Comparison of ENCODE assay signal across 9 cellular contexts in genomic region chr4:5399790-5400421, GRCh38.
DNase-seq lines count a peak whose midpoint lies in the region; ATAC-seq and TF ChIP-seq lines count a peak whose summit lies in the region.
"Had no signal": no experiment of that assay in that cellular context is flagged by ENCODE, and none has a peak within 500 bp of the region (broad histone marks: within the 10 kb centered on the region; RNA-seq: fewer than 3 reads in every experiment).

No MANE protein-coding gene starts in this region.

- H2AFZ ChIP-seq in neural cell (ENCODE audit: low read depth, low read length): no peak overlapping the region

- no peak overlapping the region for H3K4me2 ChIP-seq in neural cell (ENCODE audit: low read length)

- no peaks in the 10 kb centered on the region for H3K79me2 ChIP-seq in neural cell (replicated peaks; ENCODE audit: insufficient read depth, low read length)

- no peaks in the 10 kb centered on the region for H3K36me3 ChIP-seq in neural cell (ENCODE audit: insufficient read depth, low read length)

- no peaks in the 10 kb centered on the region for H3K4me1 ChIP-seq in right cardiac atrium (ENCODE audit: control insufficient read depth, insufficient read depth, low read length)

- no peaks in the 10 kb centered on the region for H3K9me2 ChIP-seq in neural cell (ENCODE audit: insufficient read depth, low read length)

- DNase-seq in GM03348 (ENCODE audit: low spot score): peak; percentile 57
- no peak for DNase-seq in LNCaP clone FGC (ENCODE audit: low read depth)
- peak; percentile 50 to 53 for DNase-seq in cardiac fibroblast (ENCODE audit: low read depth in 2 of 2)
- DNase-seq in stimulated activated CD4-positive, alpha-beta T cell treated with anti-CD3 and anti-CD28 coated beads, Interleukin-4, amount 100 ng/mL, for 4 hours: no peak
- no peak for DNase-seq in activated CD4-positive, CD25-positive, alpha-beta regulatory T cell treated with anti-CD3 and anti-CD28 coated beads, Interleukin-2, amount 50 U/mL, for 72 hours
- no peak for DNase-seq in right cardiac atrium
- no peak for DNase-seq in sciatic nerve (ENCODE audit: low spot score)
- DNase-seq: activated naive CD8-positive, alpha-beta T cell treated with anti-CD3 and anti-CD28 coated beads, Interleukin-2, amount 10 ng/mL, durations not matched to agents 7 days and 5 days had no signal

- H3K9me3 ChIP-seq in neural cell (ENCODE audit: low read length) (no peaks in the 10 kb centered on the region), right cardiac atrium (ENCODE audit: control insufficient read depth, low read length) (peaks cover 2% of the 10 kb centered on the region)

- H3K27me3 ChIP-seq in neural cell (ENCODE audit: insufficient read depth, low read depth, low read length): no peaks in the 10 kb centered on the region
- H3K27me3 ChIP-seq in right cardiac atrium (ENCODE audit: control insufficient read depth, insufficient read depth): no peaks in the 10 kb centered on the region

- no peak overlapping the region for H3K9ac ChIP-seq in neural cell (ENCODE audit: low read length)

- TF ChIP-seq EP300 in neural cell (conservative IDR thresholded peaks at IDR 0.05; ENCODE audit: poor library complexity, severe bottlenecking): no peak

- no peaks in the 10 kb centered on the region for H3F3A ChIP-seq in neural cell (ENCODE audit: insufficient read depth, low read length, poor library complexity, severe bottlenecking)

- H3K27ac ChIP-seq in neural cell (ENCODE audit: low read length) (no peak overlapping the region), right cardiac atrium (ENCODE audit: low read length) (no peak overlapping the region)

- 50% methylated on average over 8 of the region's 8 CpGs for WGBS in right cardiac atrium

- peak; percentile 59 for TF ChIP-seq RAD21 in neural cell (conservative IDR thresholded peaks at IDR 0.05)

- no peak for ATAC-seq in right cardiac atrium
- ATAC-seq in sciatic nerve: no peak

- no peaks in the 10 kb centered on the region for H4K20me1 ChIP-seq in neural cell (ENCODE audit: insufficient read depth)

- H3K4me3 ChIP-seq in LNCaP clone FGC (ENCODE audit: low read depth, low read length) (no peak overlapping the region), cardiac fibroblast (replicated peaks in 1 of 2; ENCODE audit: low read depth in 2 of 2, low read length in 2 of 2) (no peak overlapping the region), neural cell (ENCODE audit: low read length) (no peak overlapping the region), right cardiac atrium (ENCODE audit: low read length) (no peak overlapping the region)

- intact Hi-C loops in right cardiac atrium (cut with DNase I) (no loop called here), sciatic nerve (cut with DNase I) (no loop called here)

- TF ChIP-seq CTCF in LNCaP clone FGC (IDR thresholded peaks at IDR 0.05; ENCODE audit: control insufficient read depth, extremely low read depth, insufficient read depth) (peak; percentile 54), cardiac fibroblast (IDR thresholded peaks at IDR 0.05; ENCODE audit: low read depth, low read length) (peak; percentile 78), neural cell (IDR thresholded peaks at IDR 0.05; ENCODE audit: poor library complexity, severe bottlenecking) (peak; percentile 65)

TF ChIP-seq in neural cell, 6 proteins besides CTCF, POLR2A, EP300 and RAD21:
- TF ChIP-seq EZH2 (IDR thresholded peaks at IDR 0.05; ENCODE audit: borderline replicate concordance, insufficient read depth, low read length, poor library complexity, severe bottlenecking) (no peak), POLR2AphosphoS5 (IDR thresholded peaks at IDR 0.05) (no peak), TAF1 (IDR thresholded peaks at IDR 0.05; ENCODE audit: low read depth) (no peak), REST (IDR thresholded peaks at IDR 0.05; ENCODE audit: borderline replicate concordance) (no peak), MXI1 (conservative IDR thresholded peaks at IDR 0.05; ENCODE audit: poor library complexity, severe bottlenecking) (no peak), SMC3 (conservative IDR thresholded peaks at IDR 0.05; ENCODE audit: poor library complexity) (peak; percentile 72)

Comparison
In these comparisons a context has a peak if more than half of its experiments do, and no peak if none do; other contexts are left out.
1. DNase-seq: peak in GM03348 (single experiment) and cardiac fibroblast (2 of 2); none in LNCaP clone FGC (single experiment), stimulated activated CD4-positive, alpha-beta T cell treated with anti-CD3 and anti-CD28 coated beads, Interleukin-4, amount 100 ng/mL, for 4 hours (0 of 2), activated CD4-positive, CD25-positive, alpha-beta regulatory T cell treated with anti-CD3 and anti-CD28 coated beads, Interleukin-2, amount 50 U/mL, for 72 hours (single experiment), right cardiac atrium (0 of 3) and sciatic nerve (single experiment).
2. Peak in every context shown above with its lines, with median percentiles within 50 percentile points of each other: CTCF ChIP-seq.